ENCODE assay signal across 21 cellular contexts in the genomic region with DNA sequence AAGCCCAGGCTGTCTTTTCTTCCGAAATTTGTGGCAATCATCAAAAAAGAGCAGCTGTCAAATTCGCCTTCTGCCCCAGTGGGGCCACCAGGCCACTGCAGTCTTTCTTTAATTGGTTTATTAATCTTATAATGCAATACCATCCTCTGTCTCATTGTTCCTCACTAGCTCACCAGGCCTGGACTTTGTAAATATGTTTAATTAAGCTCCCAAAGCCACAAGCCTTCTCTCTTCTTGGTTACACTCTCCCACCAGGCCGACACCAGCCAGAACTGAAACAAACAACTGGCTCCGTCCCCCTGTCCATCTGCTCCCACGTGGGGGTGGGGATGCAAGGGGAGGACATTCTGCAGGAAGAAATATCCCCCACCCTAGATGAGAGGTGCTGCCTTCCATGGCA. TPM values are rescaled to one million over a fixed set of nuclear protein-coding genes. Genes with fewer than 3 reads are reported as not detected.
"Had no signal": no experiment of that assay in that cellular context is flagged by ENCODE, and none has a peak within 500 bp of the region (broad histone marks: within the 10 kb centered on the region; RNA-seq: fewer than 3 reads in every experiment).

No MANE protein-coding gene starts in this region.

- ATAC-seq: foreskin keratinocyte; left colon; naive thymus-derived CD8-positive, alpha-beta T cell had no signal

- H3K9me3 Mint-ChIP-seq: dendritic cell treated with granulocyte-macrophage colony-stimulating factor and Interleukin-4, amounts not matched to agents 40 ng/mL and 50 ng/mL, for 4 days; naive thymus-derived CD8-positive, alpha-beta T cell; neural crest cell had no signal

- H3K4me3 ChIP-seq: right atrium auricular region, sigmoid colon, smooth muscle cell, thyroid gland, upper lobe of left lung, uterus had no signal

- H3K27ac ChIP-seq: foreskin keratinocyte, right atrium auricular region, sigmoid colon, thyroid gland, upper lobe of left lung, uterus had no signal

- DNase-seq: erythroblast; foreskin keratinocyte; head of caudate nucleus; hippocampal formation; left colon; mesendoderm; naive thymus-derived CD8-positive, alpha-beta T cell; posterior cingulate gyrus; sigmoid colon; stimulated activated CD4-positive, alpha-beta T cell treated with anti-CD3 and anti-CD28 coated beads, Interleukin-2, amount 100 ng/mL, for 48 hours; stimulated activated naive CD4-positive, alpha-beta T cell treated with Interleukin-2 at 50 U/mL for 16 hours; thyroid gland; upper lobe of left lung; uterus had no signal

- H3K9me3 ChIP-seq: right atrium auricular region, sigmoid colon, thyroid gland, upper lobe of left lung, uterus had no signal

- H3K27ac Mint-ChIP-seq: dendritic cell treated with granulocyte-macrophage colony-stimulating factor and Interleukin-4, amounts not matched to agents 40 ng/mL and 50 ng/mL, for 4 days; naive thymus-derived CD8-positive, alpha-beta T cell had no signal

- H3K4me1 ChIP-seq: right atrium auricular region, thyroid gland, upper lobe of left lung, uterus had no signal

- H3K4me2 ChIP-seq: smooth muscle cell had no signal

- H3K36me3 ChIP-seq: right atrium auricular region, sigmoid colon, thyroid gland, upper lobe of left lung, uterus had no signal

- H3K27me3 ChIP-seq: foreskin keratinocyte, right atrium auricular region, thyroid gland, upper lobe of left lung, uterus had no signal

- H3K36me3 Mint-ChIP-seq: naive thymus-derived CD8-positive, alpha-beta T cell had no signal

- H3K4me3 Mint-ChIP-seq: dendritic cell treated with granulocyte-macrophage colony-stimulating factor and Interleukin-4, amounts not matched to agents 40 ng/mL and 50 ng/mL, for 4 days; naive thymus-derived CD8-positive, alpha-beta T cell; neural crest cell had no signal

RNA-seq across cellular contexts. Expression of a gene that starts 22.0 kb away (rescaled TPM):
- total RNA-seq: foreskin keratinocyte; lung microvascular endothelial cell; naive thymus-derived CD8-positive, alpha-beta T cell; osteocyte; pulmonary artery endothelial cell; thyroid gland had no signal
- polyA plus RNA-seq: foreskin keratinocyte; naive thymus-derived CD8-positive, alpha-beta T cell; smooth muscle cell had no signal
